25 cellular contexts compared by ENCODE assay signal in the genomic region with DNA sequence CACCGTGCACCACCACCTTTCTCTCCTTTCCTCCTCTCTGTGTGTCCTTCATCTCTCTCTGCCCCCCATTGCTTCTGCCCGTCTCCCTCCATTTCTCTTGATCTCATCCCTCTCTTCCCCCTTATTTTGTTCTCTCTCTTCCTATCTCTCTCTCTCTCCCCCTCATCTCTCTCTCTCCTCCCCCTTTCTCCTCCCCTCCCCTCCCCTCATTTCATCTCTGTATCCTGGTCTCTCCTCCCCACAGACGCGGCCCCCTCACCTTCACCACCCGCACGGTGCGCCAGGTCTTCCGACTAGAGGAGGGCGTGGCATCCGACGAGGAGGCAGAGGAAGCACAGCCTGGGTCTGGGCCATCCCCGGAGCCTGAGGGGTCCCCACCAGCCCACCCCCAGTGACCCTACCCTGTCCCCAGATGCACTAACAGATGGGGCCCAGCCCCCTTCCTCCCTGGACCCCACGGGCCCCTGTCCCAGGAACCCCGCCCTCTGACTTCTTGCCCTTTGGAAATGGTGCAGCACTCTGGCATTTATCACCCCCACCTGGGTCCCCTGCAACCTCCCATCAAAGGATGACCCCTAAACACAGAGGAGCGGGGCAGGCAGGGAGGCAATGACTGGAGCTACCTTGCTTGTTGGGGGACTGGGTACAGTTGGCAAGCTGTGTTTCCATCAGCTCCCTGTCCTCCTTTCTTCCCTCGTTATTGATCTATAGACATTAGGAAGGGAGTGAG. TPM values are rescaled to one million over a fixed set of nuclear protein-coding genes. Genes with fewer than 3 reads are reported as not detected.
"Had no signal": no experiment of that assay in that cellular context is flagged by ENCODE, and none has a peak within 500 bp of the region (broad histone marks: within the 10 kb centered on the region; RNA-seq: fewer than 3 reads in every experiment).

No MANE protein-coding gene starts in this region.

- H3K4me3 Mint-ChIP-seq: naive thymus-derived CD4-positive, alpha-beta T cell; stimulated activated effector memory CD8-positive, alpha-beta T cell treated with anti-CD3 and anti-CD28 coated beads, Interleukin-12 subunit alpha, Interleukin-12 subunit beta, amount 100 ng/mL, for 72 hours; stimulated activated naive CD8-positive, alpha-beta T cell treated with anti-CD3 and anti-CD28 coated beads, Interleukin-15, Interleukin-2, amounts not matched to agents 100 ng/mL and 50 ng/mL, for 24 hours had no signal

- H3K36me3 ChIP-seq: neutrophil, prostate gland, sigmoid colon had no signal

- H3K4me3 ChIP-seq: coronary artery, esophagus squamous epithelium, heart right ventricle, left lung, prostate gland, right atrium auricular region, sigmoid colon, suprapubic skin, transverse colon had no signal

- H3K27ac Mint-ChIP-seq: stimulated activated effector memory CD8-positive, alpha-beta T cell treated with anti-CD3 and anti-CD28 coated beads, Interleukin-12 subunit alpha, Interleukin-12 subunit beta, amount 100 ng/mL, for 72 hours; stimulated activated naive CD8-positive, alpha-beta T cell treated with anti-CD3 and anti-CD28 coated beads, Interleukin-15, Interleukin-2, amounts not matched to agents 100 ng/mL and 50 ng/mL, for 24 hours had no signal

- H3K36me3 Mint-ChIP-seq: stimulated activated effector memory CD8-positive, alpha-beta T cell treated with anti-CD3 and anti-CD28 coated beads, Interleukin-12 subunit alpha, Interleukin-12 subunit beta, amount 100 ng/mL, for 72 hours had no signal

- ATAC-seq: heart right ventricle; left cardiac atrium; left lung; naive thymus-derived CD4-positive, alpha-beta T cell; stimulated activated effector memory CD8-positive, alpha-beta T cell treated with anti-CD3 and anti-CD28 coated beads, Interleukin-12 subunit alpha, Interleukin-12 subunit beta, amount 100 ng/mL, for 72 hours had no signal

- H3K9me3 Mint-ChIP-seq: stimulated activated effector memory CD8-positive, alpha-beta T cell treated with anti-CD3 and anti-CD28 coated beads, Interleukin-12 subunit alpha, Interleukin-12 subunit beta, amount 100 ng/mL, for 72 hours; stimulated activated naive CD8-positive, alpha-beta T cell treated with anti-CD3 and anti-CD28 coated beads, Interleukin-15, Interleukin-2, amounts not matched to agents 100 ng/mL and 50 ng/mL, for 24 hours had no signal

- DNase-seq: dermis blood vessel endothelial cell; effector memory CD4-positive, alpha-beta T cell; erythroblast; esophagus squamous epithelium; foreskin melanocyte; glutamatergic neuron; heart right ventricle; hippocampal formation; left cardiac atrium; mesenchymal stem cell; midbrain; naive thymus-derived CD4-positive, alpha-beta T cell; sigmoid colon; stimulated activated CD4-positive, alpha-beta T cell treated with anti-CD3 and anti-CD28 coated beads, Interleukin-2, amount 100 ng/mL, for 24 hours; stimulated activated CD4-positive, alpha-beta T cell treated with anti-CD3 and anti-CD28 coated beads, Interleukin-4, amount 100 ng/mL, for 24 hours; transverse colon had no signal

RNA-seq across cellular contexts. Expression of a gene that starts 55.9 kb away (rescaled TPM):
- total RNA-seq: dermis blood vessel endothelial cell, skeletal muscle tissue had no signal
